ENCODE assay signal across 1 cellular context in genomic region chr3:143348486-143349327, GRCh38.
TF ChIP-seq lines count a peak whose summit lies in the region.

No MANE protein-coding gene starts in this region.

TF ChIP-seq in GM23338, 12 proteins besides CTCF, POLR2A, EP300 and RAD21 (continued from another document):
- no peak for TF ChIP-seq ZNF462 (CRISPR knock-in tag; IDR thresholded peaks at IDR 0.05)
- no peak for TF ChIP-seq ZNF114 (CRISPR knock-in tag; IDR thresholded peaks at IDR 0.05)
- no peak for TF ChIP-seq STAT1 (IDR thresholded peaks at IDR 0.05; ENCODE audit: unreplicated experiment)
- TF ChIP-seq, protein P1, sequence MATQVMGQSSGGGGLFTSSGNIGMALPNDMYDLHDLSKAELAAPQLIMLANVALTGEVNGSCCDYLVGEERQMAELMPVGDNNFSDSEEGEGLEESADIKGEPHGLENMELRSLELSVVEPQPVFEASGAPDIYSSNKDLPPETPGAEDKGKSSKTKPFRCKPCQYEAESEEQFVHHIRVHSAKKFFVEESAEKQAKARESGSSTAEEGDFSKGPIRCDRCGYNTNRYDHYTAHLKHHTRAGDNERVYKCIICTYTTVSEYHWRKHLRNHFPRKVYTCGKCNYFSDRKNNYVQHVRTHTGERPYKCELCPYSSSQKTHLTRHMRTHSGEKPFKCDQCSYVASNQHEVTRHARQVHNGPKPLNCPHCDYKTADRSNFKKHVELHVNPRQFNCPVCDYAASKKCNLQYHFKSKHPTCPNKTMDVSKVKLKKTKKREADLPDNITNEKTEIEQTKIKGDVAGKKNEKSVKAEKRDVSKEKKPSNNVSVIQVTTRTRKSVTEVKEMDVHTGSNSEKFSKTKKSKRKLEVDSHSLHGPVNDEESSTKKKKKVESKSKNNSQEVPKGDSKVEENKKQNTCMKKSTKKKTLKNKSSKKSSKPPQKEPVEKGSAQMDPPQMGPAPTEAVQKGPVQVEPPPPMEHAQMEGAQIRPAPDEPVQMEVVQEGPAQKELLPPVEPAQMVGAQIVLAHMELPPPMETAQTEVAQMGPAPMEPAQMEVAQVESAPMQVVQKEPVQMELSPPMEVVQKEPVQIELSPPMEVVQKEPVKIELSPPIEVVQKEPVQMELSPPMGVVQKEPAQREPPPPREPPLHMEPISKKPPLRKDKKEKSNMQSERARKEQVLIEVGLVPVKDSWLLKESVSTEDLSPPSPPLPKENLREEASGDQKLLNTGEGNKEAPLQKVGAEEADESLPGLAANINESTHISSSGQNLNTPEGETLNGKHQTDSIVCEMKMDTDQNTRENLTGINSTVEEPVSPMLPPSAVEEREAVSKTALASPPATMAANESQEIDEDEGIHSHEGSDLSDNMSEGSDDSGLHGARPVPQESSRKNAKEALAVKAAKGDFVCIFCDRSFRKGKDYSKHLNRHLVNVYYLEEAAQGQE (IDR thresholded peaks at IDR 0.05; ENCODE audit: unreplicated experiment), result no peak
